ENCODE assay signal across 2 cellular contexts in the genomic region with DNA sequence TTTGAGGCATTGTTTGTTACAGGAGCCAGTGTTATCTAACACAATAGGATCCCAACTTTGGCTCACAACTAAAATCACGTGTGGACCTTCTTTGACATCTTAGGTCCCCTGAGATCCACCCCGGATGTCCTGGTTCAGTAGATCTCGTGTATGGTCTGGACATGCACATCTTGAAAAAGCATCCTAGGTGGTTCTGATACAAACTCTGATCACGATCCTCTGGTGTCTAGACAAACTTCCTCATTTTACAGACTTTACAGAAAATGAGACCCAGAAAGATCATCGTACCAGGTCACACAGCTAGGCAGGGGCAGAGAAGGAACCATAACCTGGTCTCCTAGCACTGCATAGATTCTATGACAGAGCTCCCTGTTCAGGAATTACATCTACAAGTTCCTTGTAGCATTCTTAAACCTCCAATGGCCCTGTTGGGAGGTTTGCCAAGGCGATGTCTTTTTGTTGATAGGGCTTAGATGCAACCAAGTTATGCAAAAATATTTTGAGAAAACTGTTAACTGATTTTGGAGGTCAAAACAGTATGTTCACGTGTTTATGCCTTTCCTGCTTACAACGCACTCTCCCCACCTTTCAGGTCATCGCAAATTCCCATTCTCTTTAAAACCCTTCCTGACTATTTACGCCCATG.
TF ChIP-seq lines count a peak whose summit lies in the region.

No MANE protein-coding gene starts in this region.

TF ChIP-seq in liver, 16 proteins besides CTCF, POLR2A, EP300 and RAD21:
- TF ChIP-seq JUND (IDR thresholded peaks at IDR 0.05): no peak
- TF ChIP-seq, protein P1, sequence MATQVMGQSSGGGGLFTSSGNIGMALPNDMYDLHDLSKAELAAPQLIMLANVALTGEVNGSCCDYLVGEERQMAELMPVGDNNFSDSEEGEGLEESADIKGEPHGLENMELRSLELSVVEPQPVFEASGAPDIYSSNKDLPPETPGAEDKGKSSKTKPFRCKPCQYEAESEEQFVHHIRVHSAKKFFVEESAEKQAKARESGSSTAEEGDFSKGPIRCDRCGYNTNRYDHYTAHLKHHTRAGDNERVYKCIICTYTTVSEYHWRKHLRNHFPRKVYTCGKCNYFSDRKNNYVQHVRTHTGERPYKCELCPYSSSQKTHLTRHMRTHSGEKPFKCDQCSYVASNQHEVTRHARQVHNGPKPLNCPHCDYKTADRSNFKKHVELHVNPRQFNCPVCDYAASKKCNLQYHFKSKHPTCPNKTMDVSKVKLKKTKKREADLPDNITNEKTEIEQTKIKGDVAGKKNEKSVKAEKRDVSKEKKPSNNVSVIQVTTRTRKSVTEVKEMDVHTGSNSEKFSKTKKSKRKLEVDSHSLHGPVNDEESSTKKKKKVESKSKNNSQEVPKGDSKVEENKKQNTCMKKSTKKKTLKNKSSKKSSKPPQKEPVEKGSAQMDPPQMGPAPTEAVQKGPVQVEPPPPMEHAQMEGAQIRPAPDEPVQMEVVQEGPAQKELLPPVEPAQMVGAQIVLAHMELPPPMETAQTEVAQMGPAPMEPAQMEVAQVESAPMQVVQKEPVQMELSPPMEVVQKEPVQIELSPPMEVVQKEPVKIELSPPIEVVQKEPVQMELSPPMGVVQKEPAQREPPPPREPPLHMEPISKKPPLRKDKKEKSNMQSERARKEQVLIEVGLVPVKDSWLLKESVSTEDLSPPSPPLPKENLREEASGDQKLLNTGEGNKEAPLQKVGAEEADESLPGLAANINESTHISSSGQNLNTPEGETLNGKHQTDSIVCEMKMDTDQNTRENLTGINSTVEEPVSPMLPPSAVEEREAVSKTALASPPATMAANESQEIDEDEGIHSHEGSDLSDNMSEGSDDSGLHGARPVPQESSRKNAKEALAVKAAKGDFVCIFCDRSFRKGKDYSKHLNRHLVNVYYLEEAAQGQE (IDR thresholded peaks at IDR 0.05): no peak
- peak; percentile 16 for TF ChIP-seq NR2F2 (IDR thresholded peaks at IDR 0.05)
- TF ChIP-seq YY1 (IDR thresholded peaks at IDR 0.05): no peak
- TF ChIP-seq, protein P2, sequence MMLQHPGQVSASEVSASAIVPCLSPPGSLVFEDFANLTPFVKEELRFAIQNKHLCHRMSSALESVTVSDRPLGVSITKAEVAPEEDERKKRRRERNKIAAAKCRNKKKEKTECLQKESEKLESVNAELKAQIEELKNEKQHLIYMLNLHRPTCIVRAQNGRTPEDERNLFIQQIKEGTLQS (IDR thresholded peaks at IDR 0.05): no peak
- no peak for TF ChIP-seq FOXA1 (IDR thresholded peaks at IDR 0.05)
- TF ChIP-seq, protein P3, sequence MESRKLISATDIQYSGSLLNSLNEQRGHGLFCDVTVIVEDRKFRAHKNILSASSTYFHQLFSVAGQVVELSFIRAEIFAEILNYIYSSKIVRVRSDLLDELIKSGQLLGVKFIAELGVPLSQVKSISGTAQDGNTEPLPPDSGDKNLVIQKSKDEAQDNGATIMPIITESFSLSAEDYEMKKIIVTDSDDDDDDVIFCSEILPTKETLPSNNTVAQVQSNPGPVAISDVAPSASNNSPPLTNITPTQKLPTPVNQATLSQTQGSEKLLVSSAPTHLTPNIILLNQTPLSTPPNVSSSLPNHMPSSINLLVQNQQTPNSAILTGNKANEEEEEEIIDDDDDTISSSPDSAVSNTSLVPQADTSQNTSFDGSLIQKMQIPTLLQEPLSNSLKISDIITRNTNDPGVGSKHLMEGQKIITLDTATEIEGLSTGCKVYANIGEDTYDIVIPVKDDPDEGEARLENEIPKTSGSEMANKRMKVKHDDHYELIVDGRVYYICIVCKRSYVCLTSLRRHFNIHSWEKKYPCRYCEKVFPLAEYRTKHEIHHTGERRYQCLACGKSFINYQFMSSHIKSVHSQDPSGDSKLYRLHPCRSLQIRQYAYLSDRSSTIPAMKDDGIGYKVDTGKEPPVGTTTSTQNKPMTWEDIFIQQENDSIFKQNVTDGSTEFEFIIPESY (IDR thresholded peaks at IDR 0.05): no peak

TF ChIP-seq in H1, 55 proteins besides CTCF, POLR2A, EP300 and RAD21:
- TF ChIP-seq POU5F1 (IDR thresholded peaks at IDR 0.05; ENCODE audit: low read depth, low read length) (no peak), JUN (IDR thresholded peaks at IDR 0.05; ENCODE audit: low read depth, low read length) (no peak), BACH1 (IDR thresholded peaks at IDR 0.05; ENCODE audit: low read length) (no peak), ASH2L (IDR thresholded peaks at IDR 0.05; ENCODE audit: low read length) (no peak), TAF1 (IDR thresholded peaks at IDR 0.05; ENCODE audit: low read depth, low read length) (no peak), PHF8 (conservative IDR thresholded peaks at IDR 0.05; ENCODE audit: low read depth, low read length) (no peak), SRF (IDR thresholded peaks at IDR 0.05; ENCODE audit: low read depth, low read length) (no peak), BCL11A (IDR thresholded peaks at IDR 0.05; ENCODE audit: low read depth in 2 of 2, low read length in 2 of 2) (no peak), CHD1 (IDR thresholded peaks at IDR 0.05; ENCODE audit: low read depth, low read length) (no peak)
TF ChIP-seq in H1: peak in this region for 0.
